ENCODE assay signal across 23 cellular contexts in genomic region chr2:170573660-170574059, GRCh38.
"Had no signal": no experiment of that assay in that cellular context is flagged by ENCODE, and none has a peak within 500 bp of the region (broad histone marks: within the 10 kb centered on the region; RNA-seq: fewer than 3 reads in every experiment).

No MANE protein-coding gene starts in this region.

- H3K4me3 ChIP-seq: gastroesophageal sphincter, heart left ventricle, left ventricle myocardium inferior, smooth muscle cell, stomach, suprapubic skin, transverse colon had no signal

- H3K4me3 Mint-ChIP-seq: activated CD4-positive, alpha-beta T cell treated with anti-CD3 and anti-CD28 coated beads, Interleukin-2, amount 10 ng/mL, durations not matched to agents 7 days and 5 days; activated CD8-positive, alpha-beta T cell treated with anti-CD3 and anti-CD28 coated beads for 36 hours; activated T-helper 17 cell treated with anti-CD3 and anti-CD28 coated beads, Interleukin-2, amount 50 U/mL, for 72 hours; brain; mesothelial cell of epicardium; natural killer cell; stimulated activated memory B cell treated with anti-CD40 and anti-IgM and Interleukin-4, amounts not matched to agents 10 μg/mL and 1 μg/mL and 100 μg/mL, for 72 hours had no signal

- H3K27ac ChIP-seq: epithelial cell of prostate, gastroesophageal sphincter, heart left ventricle, left ventricle myocardium inferior, stomach, suprapubic skin, transverse colon, WERI-Rb-1 had no signal

- H3K4me2 ChIP-seq: smooth muscle cell had no signal

- H3K27ac Mint-ChIP-seq: activated CD4-positive, alpha-beta T cell treated with anti-CD3 and anti-CD28 coated beads, Interleukin-2, amount 10 ng/mL, durations not matched to agents 7 days and 5 days; activated CD8-positive, alpha-beta T cell treated with anti-CD3 and anti-CD28 coated beads for 36 hours; activated naive CD4-positive, alpha-beta T cell treated with anti-CD3 and anti-CD28 coated beads, Interleukin-2, amount 50 U/mL, for 72 hours; activated T-helper 17 cell treated with anti-CD3 and anti-CD28 coated beads, Interleukin-2, amount 50 U/mL, for 72 hours; mesothelial cell of epicardium; natural killer cell; stimulated activated memory B cell treated with anti-CD40 and anti-IgM and Interleukin-4, amounts not matched to agents 10 μg/mL and 1 μg/mL and 100 μg/mL, for 72 hours had no signal

- H3K27me3 ChIP-seq: gastroesophageal sphincter, stomach, suprapubic skin, transverse colon had no signal

- ATAC-seq: activated CD8-positive, alpha-beta T cell treated with anti-CD3 and anti-CD28 coated beads for 36 hours; activated naive CD4-positive, alpha-beta T cell treated with anti-CD3 and anti-CD28 coated beads, Interleukin-2, amount 50 U/mL, for 72 hours; activated T-helper 17 cell treated with anti-CD3 and anti-CD28 coated beads, Interleukin-2, amount 50 U/mL, for 72 hours; gastroesophageal sphincter; heart left ventricle; natural killer cell; sciatic nerve; stimulated activated memory B cell treated with anti-CD40 and anti-IgM and Interleukin-4, amounts not matched to agents 10 μg/mL and 1 μg/mL and 100 μg/mL, for 72 hours had no signal

- H3K9me3 ChIP-seq: gastroesophageal sphincter, heart left ventricle, left ventricle myocardium inferior, stomach, suprapubic skin, transverse colon had no signal

- H3K36me3 Mint-ChIP-seq: activated naive CD4-positive, alpha-beta T cell treated with anti-CD3 and anti-CD28 coated beads, Interleukin-2, amount 50 U/mL, for 72 hours; brain; mesothelial cell of epicardium; natural killer cell; stimulated activated memory B cell treated with anti-CD40 and anti-IgM and Interleukin-4, amounts not matched to agents 10 μg/mL and 1 μg/mL and 100 μg/mL, for 72 hours had no signal

- H3K9me3 Mint-ChIP-seq: activated CD4-positive, alpha-beta T cell treated with anti-CD3 and anti-CD28 coated beads, Interleukin-2, amount 10 ng/mL, durations not matched to agents 7 days and 5 days; activated CD8-positive, alpha-beta T cell treated with anti-CD3 and anti-CD28 coated beads for 36 hours; activated naive CD4-positive, alpha-beta T cell treated with anti-CD3 and anti-CD28 coated beads, Interleukin-2, amount 50 U/mL, for 72 hours; activated T-helper 17 cell treated with anti-CD3 and anti-CD28 coated beads, Interleukin-2, amount 50 U/mL, for 72 hours; mesothelial cell of epicardium; natural killer cell; stimulated activated memory B cell treated with anti-CD40 and anti-IgM and Interleukin-4, amounts not matched to agents 10 μg/mL and 1 μg/mL and 100 μg/mL, for 72 hours had no signal

- H3K4me1 Mint-ChIP-seq: activated CD4-positive, alpha-beta T cell treated with anti-CD3 and anti-CD28 coated beads, Interleukin-2, amount 10 ng/mL, durations not matched to agents 7 days and 5 days; activated T-helper 17 cell treated with anti-CD3 and anti-CD28 coated beads, Interleukin-2, amount 50 U/mL, for 72 hours; natural killer cell; stimulated activated memory B cell treated with anti-CD40 and anti-IgM and Interleukin-4, amounts not matched to agents 10 μg/mL and 1 μg/mL and 100 μg/mL, for 72 hours had no signal

- H3K4me1 ChIP-seq: gastroesophageal sphincter, heart left ventricle, left ventricle myocardium inferior, stomach had no signal

- H3K36me3 ChIP-seq: gastroesophageal sphincter, heart left ventricle, left ventricle myocardium inferior, stomach, suprapubic skin, transverse colon, WERI-Rb-1 had no signal

- H3K27me3 Mint-ChIP-seq: brain; stimulated activated memory B cell treated with anti-CD40 and anti-IgM and Interleukin-4, amounts not matched to agents 10 μg/mL and 1 μg/mL and 100 μg/mL, for 72 hours had no signal

- DNase-seq: activated CD4-positive, alpha-beta T cell treated with anti-CD3 and anti-CD28 coated beads, Interleukin-2, amount 10 ng/mL, durations not matched to agents 7 days and 5 days; activated CD4-positive, CD25-positive, alpha-beta regulatory T cell treated with anti-CD3 and anti-CD28 coated beads, Interleukin-2, amount 50 U/mL, for 72 hours; activated CD8-positive, alpha-beta T cell treated with anti-CD3 and anti-CD28 coated beads for 36 hours; aorta; heart left ventricle; kidney; left ventricle myocardium inferior; natural killer cell; occipital lobe; stimulated activated CD4-positive, alpha-beta T cell treated with anti-CD3 and anti-CD28 coated beads, Interleukin-15, amount 100 ng/mL, for 24 hours; stomach; transverse colon; WERI-Rb-1 had no signal
